ENCODE assay signal across 18 cellular contexts in genomic region chr20:35711588-35712209, GRCh38. TPM values are rescaled to one million over a fixed set of nuclear protein-coding genes. Genes with fewer than 3 reads are reported as not detected.
DNase-seq lines count a peak whose midpoint lies in the region; ATAC-seq, FAIRE-seq and TF ChIP-seq lines count a peak whose summit lies in the region.
"Had no signal": no experiment of that assay in that cellular context is flagged by ENCODE, and none has a peak within 500 bp of the region (broad histone marks: within the 10 kb centered on the region; RNA-seq: fewer than 3 reads in every experiment).

No MANE protein-coding gene starts in this region.

- no peaks in the 10 kb centered on the region for H3K9me3 Mint-ChIP-seq in activated T-cell treated with anti-CD3 and anti-CD28 coated beads, Interleukin-2, amount 50 U/mL, for 24 hours
- no peaks in the 10 kb centered on the region for H3K9me3 Mint-ChIP-seq in T-helper 1 cell treated with Interleukin-12 subunit alpha and Interleukin-12 subunit beta and Interleukin-4 antibody, amounts not matched to agents 30 μg/mL and 1 μg/mL, for 36 hours
- H3K9me3 Mint-ChIP-seq in chondrocyte (ENCODE audit: low read depth): no peaks in the 10 kb centered on the region

- no peak for FAIRE-seq in frontal cortex (lab: Jason Lieb, UNC)

- H3K9ac ChIP-seq in smooth muscle cell (ENCODE audit: low read depth): no peak overlapping the region

- H3K36me3 Mint-ChIP-seq in activated T-cell treated with anti-CD3 and anti-CD28 coated beads, Interleukin-2, amount 50 U/mL, for 24 hours (ENCODE audit: low read depth): peaks cover 92% of the 10 kb centered on the region
- peaks cover 44% of the 10 kb centered on the region for H3K36me3 Mint-ChIP-seq in T-helper 1 cell treated with Interleukin-12 subunit alpha and Interleukin-12 subunit beta and Interleukin-4 antibody, amounts not matched to agents 30 μg/mL and 1 μg/mL, for 36 hours (ENCODE audit: low read depth)
- peaks cover 43% of the 10 kb centered on the region for H3K36me3 Mint-ChIP-seq in chondrocyte (ENCODE audit: low read depth)

- H3K4me1 ChIP-seq in smooth muscle cell (ENCODE audit: low read depth): no peaks in the 10 kb centered on the region
- H3K4me1 ChIP-seq: testis had no signal

- no peak for ATAC-seq in GM21529 (IDR thresholded peaks at IDR 0.05; ENCODE audit: unreplicated experiment)
- ATAC-seq: body of pancreas, left colon, Panc1 had no signal

- no peaks in the 10 kb centered on the region for H3K27me3 ChIP-seq in smooth muscle cell (ENCODE audit: low read depth)
- H3K27me3 ChIP-seq: body of pancreas, testis had no signal

- H3K4me3 ChIP-seq in smooth muscle cell: no peak overlapping the region
- H3K4me3 ChIP-seq: body of pancreas, testis had no signal

- H3K27me3 Mint-ChIP-seq in activated T-cell treated with anti-CD3 and anti-CD28 coated beads, Interleukin-2, amount 50 U/mL, for 24 hours: no peaks in the 10 kb centered on the region
- no peaks in the 10 kb centered on the region for H3K27me3 Mint-ChIP-seq in T-helper 1 cell treated with Interleukin-12 subunit alpha and Interleukin-12 subunit beta and Interleukin-4 antibody, amounts not matched to agents 30 μg/mL and 1 μg/mL, for 36 hours (ENCODE audit: low read depth)
- no peaks in the 10 kb centered on the region for H3K27me3 Mint-ChIP-seq in chondrocyte (ENCODE audit: low read depth)

- peak overlapping the region; percentile 47 for H3K27ac ChIP-seq in smooth muscle cell (ENCODE audit: low read depth)
- H3K27ac ChIP-seq: body of pancreas, testis, VCaP had no signal

- TF ChIP-seq CTCF in chondrocyte (IDR thresholded peaks at IDR 0.05) (no peak), smooth muscle cell (IDR thresholded peaks at IDR 0.05; ENCODE audit: borderline replicate concordance, insufficient read depth, poor library complexity, severe bottlenecking) (no peak)

- peak; percentile 30 for DNase-seq in activated T-cell treated with anti-CD3 and anti-CD28 coated beads, Interleukin-2, amount 50 U/mL, for 24 hours
- no peak for DNase-seq in activated T-cell treated with anti-CD3 and anti-CD28 coated beads, Interleukin-2, amount 50 U/mL, for 1 hour
- DNase-seq in chondrocyte (ENCODE audit: low spot score) (no peak), smooth muscle cell (lab: John Stamatoyannopoulos, UW; ENCODE audit: unreplicated experiment) (no peak), frontal cortex (ENCODE audit: low spot score in 2 of 2) (no peak), islet precursor cell (no peak)
- DNase-seq: ACHN, body of pancreas, hypothalamus, Kasumi-1, left colon, NCI-H1694 treated with DMSO at 0.1 percent for 48 hours, NCI-H524, testis had no signal

- H3K36me3 ChIP-seq in smooth muscle cell (ENCODE audit: low read depth): peaks cover 58% of the 10 kb centered on the region

- 92% methylated on average over 6 of the region's 6 CpGs for WGBS in smooth muscle cell (ENCODE audit: low lambda C conversion rate)

- peaks cover 73% of the 10 kb centered on the region for H3F3A ChIP-seq in smooth muscle cell (ENCODE audit: low read depth)

- peaks cover 100% of the 10 kb centered on the region for H4K20me1 ChIP-seq in smooth muscle cell (ENCODE audit: low read depth)

- peak overlapping the region; percentile 93 for H3K27ac Mint-ChIP-seq in activated T-cell treated with anti-CD3 and anti-CD28 coated beads, Interleukin-2, amount 50 U/mL, for 24 hours
- H3K27ac Mint-ChIP-seq in T-helper 1 cell treated with Interleukin-12 subunit alpha and Interleukin-12 subunit beta and Interleukin-4 antibody, amounts not matched to agents 30 μg/mL and 1 μg/mL, for 36 hours: peak overlapping the region; percentile 57
- peak overlapping the region; percentile 57 for H3K27ac Mint-ChIP-seq in chondrocyte (ENCODE audit: unreplicated experiment)

- peak overlapping the region; percentile 46 for H3K4me3 Mint-ChIP-seq in activated T-cell treated with anti-CD3 and anti-CD28 coated beads, Interleukin-2, amount 50 U/mL, for 24 hours
- H3K4me3 Mint-ChIP-seq in T-helper 1 cell treated with Interleukin-12 subunit alpha and Interleukin-12 subunit beta and Interleukin-4 antibody, amounts not matched to agents 30 μg/mL and 1 μg/mL, for 36 hours: no peak overlapping the region
- no peak overlapping the region for H3K4me3 Mint-ChIP-seq in chondrocyte (ENCODE audit: unreplicated experiment)

- no peak overlapping the region for H3K4me2 ChIP-seq in smooth muscle cell

- H2AFZ ChIP-seq in smooth muscle cell (ENCODE audit: low read depth): no peak overlapping the region

- H3K4me1 Mint-ChIP-seq in activated T-cell treated with anti-CD3 and anti-CD28 coated beads, Interleukin-2, amount 50 U/mL, for 24 hours (ENCODE audit: low read depth): peaks cover 62% of the 10 kb centered on the region
- peaks cover 27% of the 10 kb centered on the region for H3K4me1 Mint-ChIP-seq in T-helper 1 cell treated with Interleukin-12 subunit alpha and Interleukin-12 subunit beta and Interleukin-4 antibody, amounts not matched to agents 30 μg/mL and 1 μg/mL, for 36 hours (ENCODE audit: low read depth)
- H3K4me1 Mint-ChIP-seq in chondrocyte (ENCODE audit: low read depth): peaks cover 18% of the 10 kb centered on the region

- no peaks in the 10 kb centered on the region for H3K9me3 ChIP-seq in smooth muscle cell (replicated peaks; ENCODE audit: low read depth)
- H3K9me3 ChIP-seq: body of pancreas, testis had no signal

- peaks cover 97% of the 10 kb centered on the region for H3K79me2 ChIP-seq in smooth muscle cell (ENCODE audit: low read depth)

RNA-seq across cellular contexts. Expression of gene ROMO1, which starts 12.5 kb away (rescaled TPM):
- total RNA-seq in chondrocyte: 123 to 128 TPM (median 128 TPM) in 3 replicates
- total RNA-seq in smooth muscle cell: 252 and 523 TPM in 2 replicates
- 694 and 771 TPM in 2 replicates for polyA plus RNA-seq in smooth muscle cell
- 86.4 TPM for total RNA-seq in frontal cortex

RNA-seq across cellular contexts. Expression of gene NFS1, which starts 12.5 kb away (rescaled TPM):
- 26.8 to 29.3 TPM (median 27.8 TPM) in 3 replicates for total RNA-seq in chondrocyte
- total RNA-seq in smooth muscle cell: 25.3 and 40.1 TPM in 2 replicates
- polyA plus RNA-seq in smooth muscle cell: 35.1 and 40.3 TPM in 2 replicates
- total RNA-seq in frontal cortex: 23.6 TPM

RNA-seq across cellular contexts. Expression of gene RBM39, which starts 30.4 kb away (rescaled TPM):
- total RNA-seq in chondrocyte (217 to 277 TPM (median 238 TPM) in 3 replicates), smooth muscle cell (408 and 449 TPM in 2 replicates), frontal cortex (450 TPM)
- polyA plus RNA-seq in smooth muscle cell: 139 and 196 TPM in 2 replicates

RNA-seq across cellular contexts. Expression of gene CPNE1, which starts 47.0 kb away (rescaled TPM):
- total RNA-seq in chondrocyte (127 to 142 TPM (median 142 TPM) in 3 replicates), smooth muscle cell (111 and 140 TPM in 2 replicates), frontal cortex (55.4 TPM)
- polyA plus RNA-seq in smooth muscle cell: 156 TPM in 2 replicates

RNA-seq across cellular contexts. Expression of gene RBM12, which starts 47.0 kb away (rescaled TPM):
- total RNA-seq in chondrocyte: 59.0 to 66.5 TPM (median 63.8 TPM) in 3 replicates
- total RNA-seq in smooth muscle cell: 34.0 and 44.2 TPM in 2 replicates
- 11.5 and 14.5 TPM in 2 replicates for polyA plus RNA-seq in smooth muscle cell
- total RNA-seq in frontal cortex: 109 TPM
